ENCODE assay signal across 12 cellular contexts in the genomic region with DNA sequence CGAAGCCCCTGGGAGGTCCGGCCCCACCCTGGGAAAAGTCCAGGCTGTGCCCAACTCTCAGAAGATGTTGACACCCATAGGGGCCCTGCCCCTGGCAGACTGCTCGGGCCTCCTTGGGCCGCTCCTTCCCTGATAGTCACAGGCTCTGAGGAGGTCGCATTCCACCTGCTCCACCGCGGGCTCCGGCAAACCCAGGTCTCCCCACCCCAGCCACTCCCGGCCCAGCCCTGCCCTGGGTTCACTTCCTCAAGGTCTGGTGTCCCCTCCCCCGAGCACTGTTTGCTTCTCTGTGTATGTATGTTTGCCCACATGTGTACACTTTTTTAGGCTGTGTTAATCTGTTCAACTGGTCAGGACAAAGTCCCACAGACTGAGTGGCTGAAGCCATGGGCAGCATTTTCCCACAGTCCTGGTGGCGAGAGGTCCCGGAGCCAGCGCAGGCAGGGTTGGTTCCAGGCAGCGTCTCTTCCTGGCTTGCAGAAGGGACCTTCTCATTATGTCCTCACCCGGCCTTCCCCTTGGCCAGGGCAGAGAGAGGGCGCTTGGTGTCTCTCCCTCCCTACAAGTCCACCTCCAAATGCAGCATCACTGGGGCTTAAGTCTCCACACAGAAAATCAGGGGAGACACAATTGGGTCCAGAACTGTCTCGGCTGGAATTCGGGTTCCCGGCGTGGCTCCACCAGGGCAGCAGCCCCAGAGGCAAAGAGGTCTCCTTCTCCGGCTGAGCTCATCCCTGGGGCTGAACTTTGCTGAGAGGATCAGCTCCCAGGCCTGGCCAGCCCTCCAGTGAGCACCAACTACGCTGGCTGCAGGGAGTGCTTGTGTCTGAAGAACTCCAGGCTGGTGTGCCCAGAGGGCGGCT. TPM values are rescaled to one million over a fixed set of nuclear protein-coding genes. Genes with fewer than 3 reads are reported as not detected.
DNase-seq lines count a peak whose midpoint lies in the region; ATAC-seq, FAIRE-seq and TF ChIP-seq lines count a peak whose summit lies in the region.
"Had no signal": no experiment of that assay in that cellular context is flagged by ENCODE, and none has a peak within 500 bp of the region (broad histone marks: within the 10 kb centered on the region; RNA-seq: fewer than 3 reads in every experiment).

No MANE protein-coding gene starts in this region.

- no peaks in the 10 kb centered on the region for H4K20me1 ChIP-seq in H1 (replicated peaks in 1 of 2; ENCODE audit: control insufficient read depth in 1 of 2, insufficient read depth in 2 of 2, low read length in 2 of 2)

- H3K4me1 Mint-ChIP-seq in CD14-positive monocyte: peaks cover 39% of the 10 kb centered on the region
- peaks cover 16 to 26% of the 10 kb centered on the region in 2 donors for H3K4me1 Mint-ChIP-seq in natural killer cell treated with Interleukin-12 subunit alpha and Interleukin-12 subunit beta and Interleukin-15 and Interleukin-18, amount 100 ng/mL, for 72 hours (ENCODE audit: low read depth in 2 of 2)

- no peak overlapping the region for H2AFZ ChIP-seq in H1 (ENCODE audit: low read length)

- no peak overlapping the region for H2BK12ac ChIP-seq in H1 (ENCODE audit: low read depth, low read length)

- H2BK120ac ChIP-seq in H1 (replicated peaks; ENCODE audit: low read depth, low read length): no peak overlapping the region

- no peak overlapping the region for H2AK5ac ChIP-seq in H1 (ENCODE audit: low read depth, low read length)

- H3K27ac ChIP-seq in H1 (ENCODE audit: low read depth, low read length): no peak overlapping the region

- H3K27me3 ChIP-seq in H1 (replicated peaks in 1 of 4; ENCODE audit: control insufficient read depth in 3 of 4, extremely low read depth in 1 of 4, insufficient read depth in 3 of 4, low read length in 3 of 4): no peaks in the 10 kb centered on the region

- H3K36me3 Mint-ChIP-seq in CD14-positive monocyte: peaks cover 5% of the 10 kb centered on the region in 2 donors
- peaks cover 9% of the 10 kb centered on the region for H3K36me3 Mint-ChIP-seq in natural killer cell treated with Interleukin-12 subunit alpha and Interleukin-12 subunit beta and Interleukin-15 and Interleukin-18, amount 100 ng/mL, for 72 hours

- H3K9me3 ChIP-seq in H1 (ENCODE audit: insufficient read depth in 2 of 2, low read depth in 1 of 2, low read length in 1 of 2): peaks cover 5 to 8% of the 10 kb centered on the region in 2 experiments

- peak overlapping the region; percentile 90 to 97 (median 92) for H3K27ac Mint-ChIP-seq in CD14-positive monocyte
- peak overlapping the region; percentile 28 to 59 for H3K27ac Mint-ChIP-seq in natural killer cell treated with Interleukin-12 subunit alpha and Interleukin-12 subunit beta and Interleukin-15 and Interleukin-18, amount 100 ng/mL, for 72 hours

- no peak overlapping the region for H3K4me2 ChIP-seq in H1 (ENCODE audit: insufficient read depth in 1 of 2, low read depth in 2 of 2, low read length in 2 of 2)

- H4K91ac ChIP-seq in H1 (replicated peaks; ENCODE audit: insufficient read length, low read length): no peak overlapping the region

- H3K79me1 ChIP-seq in H1 (ENCODE audit: low read depth, low read length): no peaks in the 10 kb centered on the region

- no peak overlapping the region for H3K56ac ChIP-seq in H1 (replicated peaks; ENCODE audit: insufficient read length, low read depth, low read length)

- H3K36me3 ChIP-seq in H1 (ENCODE audit: control insufficient read depth in 2 of 4, insufficient read depth in 4 of 4, low read length in 3 of 4): no peaks in the 10 kb centered on the region

- 91% methylated on average over 19 of the region's 23 CpGs; no CpG with 5 or more reads in 1 of the 2 experiments for WGBS in H1 (ENCODE audit: extremely low coverage in 1 of 2, insufficient coverage in 1 of 2, insufficient read length in 1 of 2, insufficient replicate concordance in 2 of 2, low coverage in 1 of 2, low lambda C conversion rate in 2 of 2, missing lambda C conversion rate in 1 of 2), 2 experiments

- H3K79me2 ChIP-seq in H1 (ENCODE audit: control insufficient read depth in 1 of 2, insufficient read depth in 2 of 2, low read length in 2 of 2): no peaks in the 10 kb centered on the region

- H3K9me3 Mint-ChIP-seq in CD14-positive monocyte: peaks cover 7 to 16% (median 13%) of the 10 kb centered on the region in 7 donors
- peaks cover 9% of the 10 kb centered on the region for H3K9me3 Mint-ChIP-seq in natural killer cell treated with Interleukin-12 subunit alpha and Interleukin-12 subunit beta and Interleukin-15 and Interleukin-18, amount 100 ng/mL, for 72 hours

- H3K4me3 ChIP-seq in H1 (ENCODE audit: extremely low read depth in 1 of 4, insufficient read depth in 2 of 4, low read depth in 3 of 4, low read length in 4 of 4): no peak overlapping the region

- no peak overlapping the region for H2BK15ac ChIP-seq in H1 (ENCODE audit: low read length)

- no peak overlapping the region for H3K18ac ChIP-seq in H1 (ENCODE audit: extremely low read depth, low read length)

- H3K27me3 Mint-ChIP-seq in CD14-positive monocyte (ENCODE audit: low read depth in 3 of 3): peaks cover 1 to 14% (median 6%) of the 10 kb centered on the region in 3 donors
- H3K27me3 Mint-ChIP-seq in natural killer cell treated with Interleukin-12 subunit alpha and Interleukin-12 subunit beta and Interleukin-15 and Interleukin-18, amount 100 ng/mL, for 72 hours: no peaks in the 10 kb centered on the region

- H4K8ac ChIP-seq in H1 (ENCODE audit: extremely low read depth, insufficient read depth, low read length): peak overlapping the region; percentile 57; the same call in 1 of the 2 replicates

- H3K4me1 ChIP-seq in H1 (replicated peaks in 1 of 4; ENCODE audit: control insufficient read depth in 3 of 4, insufficient read depth in 4 of 4, low read length in 3 of 4): peaks cover 0 to 4% (median 1%) of the 10 kb centered on the region in 4 experiments; a peak in 2 of 7 replicates

- H4K5ac ChIP-seq in H1 (ENCODE audit: insufficient read length, low read depth, low read length): no peak overlapping the region

- no peak for TF ChIP-seq POLR2A in H1 (IDR thresholded peaks at IDR 0.05; ENCODE audit: control extremely low read depth in 1 of 2, low read depth in 2 of 2, low read length in 2 of 2)

- FAIRE-seq in H1 (lab: Jason Lieb, UNC): no peak
- FAIRE-seq: D721Med had no signal

- intact Hi-C loops in CD14-positive monocyte (cut with micrococcal nuclease): no loop called here

- no peak overlapping the region for H2BK20ac ChIP-seq in H1 (ENCODE audit: low read length)

- ATAC-seq in GM21825 (IDR thresholded peaks at IDR 0.05; ENCODE audit: unreplicated experiment) (peak; percentile 4), GM21619 (IDR thresholded peaks at IDR 0.05; ENCODE audit: unreplicated experiment) (no peak), HG02642 (IDR thresholded peaks at IDR 0.05; ENCODE audit: poor library complexity, unreplicated experiment) (no peak)
- no peak for ATAC-seq in natural killer cell treated with Interleukin-12 subunit alpha and Interleukin-12 subunit beta and Interleukin-15 and Interleukin-18, amount 100 ng/mL, for 72 hours

- H3K23ac ChIP-seq in H1 (ENCODE audit: insufficient read length): no peak overlapping the region

- no peak for TF ChIP-seq EP300 in H1 (IDR thresholded peaks at IDR 0.05; ENCODE audit: borderline replicate concordance in 1 of 2, low read depth in 2 of 2, low read length in 2 of 2)

- H3K4me3 Mint-ChIP-seq in CD14-positive monocyte: peak overlapping the region; percentile 39 to 80
- no peak overlapping the region for H3K4me3 Mint-ChIP-seq in natural killer cell treated with Interleukin-12 subunit alpha and Interleukin-12 subunit beta and Interleukin-15 and Interleukin-18, amount 100 ng/mL, for 72 hours

- no peak for TF ChIP-seq RAD21 in H1 (IDR thresholded peaks at IDR 0.05 in 1 of 2, conservative IDR thresholded peaks at IDR 0.05 in 1 of 2; ENCODE audit: low read depth in 2 of 2, low read length in 2 of 2)

- DNase-seq in CD14-positive monocyte (ENCODE audit: low spot score): no peak
- no peak for DNase-seq in H1 (ENCODE audit: low read depth in 1 of 2, low spot score in 2 of 2)
- peak; percentile 56 for DNase-seq in natural killer cell treated with Interleukin-12 subunit alpha and Interleukin-12 subunit beta and Interleukin-15 and Interleukin-18, amount 100 ng/mL, for 72 hours (ENCODE audit: low spot score)
- DNase-seq in middle frontal gyrus (ENCODE audit: extremely low spot score, low spot score): no peak
- DNase-seq in NCI-H187 treated with DMSO at 0.1 percent for 48 hours (lab: John Stamatoyannopoulos, UW): no peak
- DNase-seq: mesendoderm, NCI-H510A treated with DMSO at 0.1 percent for 48 hours, T-helper 9 cell had no signal

- H3K4ac ChIP-seq in H1 (replicated peaks; ENCODE audit: insufficient read length, low read depth, low read length): no peak overlapping the region

- no peak overlapping the region for H3K14ac ChIP-seq in H1 (ENCODE audit: insufficient read length)

- H3K23me2 ChIP-seq in H1 (ENCODE audit: low read depth, low read length): no peaks in the 10 kb centered on the region

- POLR2A ChIA-PET in H1 (lab: Charles Lee; ENCODE audit: partially characterized antibody): no interaction called here

- H3K9ac ChIP-seq in H1 (replicated peaks in 1 of 4; ENCODE audit: extremely low read depth in 1 of 4, low read depth in 3 of 4, low read length in 3 of 4): no peak overlapping the region

- H2BK5ac ChIP-seq in H1 (ENCODE audit: low read depth, low read length): no peak overlapping the region

- TF ChIP-seq CTCF in CD14-positive monocyte (IDR thresholded peaks at IDR 0.05) (no peak), H1 (IDR thresholded peaks at IDR 0.05; ENCODE audit: control extremely low read depth in 1 of 3, insufficient read depth in 1 of 3, low read depth in 1 of 3, low read length in 3 of 3) (no peak)

- CTCF ChIA-PET in H1 (lab: Charles Lee; ENCODE audit: partially characterized antibody): interaction anchor here (0.7 kb wide), 1 partner anchor 14 kb away, joined by 3 read pairs; no protein-coding TSS in a partner anchor

RNA-seq across cellular contexts. Expression of a gene that starts 10.5 kb away (rescaled TPM):
- polyA plus RNA-seq in CD14-positive monocyte (1 to 10 TPM; 3.6 to 6.0 TPM), H1 (2011; rRNA removed) (35.3 and 54.6 TPM in 2 replicates)
- total RNA-seq in H1 (2021; fragmentation: NEBNext Ultra II Directional; extraction: Animal tissue kit (Norgen Biotek cat#: 25700)): 44.4 and 46.0 TPM in 2 replicates
- 39.9 TPM for polyA plus RNA-seq in H1 (2011; cell fraction: cytosol; rRNA removed)
- 87.5 TPM for polyA plus RNA-seq in H1 (2011; cell fraction: nucleus; rRNA removed)
- 35.5 to 45.3 TPM (median 42.8 TPM) in 4 replicates for polyA plus RNA-seq in H1 (2012, experiment 1 of 2)
- polyA plus RNA-seq in H1 (2012, experiment 2 of 2): 46.9 TPM
- polyA plus RNA-seq in H1 (2013, experiment 1 of 2): 27.5 TPM
- 26.7 TPM for polyA plus RNA-seq in H1 (2013, experiment 2 of 2)
- polyA minus RNA-seq in H1 (2011; rRNA and poly(A)+ RNA removed): 15.9 and 21.5 TPM in 2 replicates
- 18.1 TPM for polyA minus RNA-seq in H1 (2011; cell fraction: cytosol; rRNA and poly(A)+ RNA removed)
- polyA minus RNA-seq in H1 (2011; cell fraction: nucleus; rRNA and poly(A)+ RNA removed): 16.7 TPM
- 10 to 100 TPM in 1 of 2 donors, 1 to 10 TPM in 1; 9.1 to 18.5 TPM for total RNA-seq in natural killer cell treated with Interleukin-12 subunit alpha and Interleukin-12 subunit beta and Interleukin-15 and Interleukin-18, amount 100 ng/mL, for 72 hours

RNA-seq across cellular contexts. Expression of a gene that starts 19.9 kb away (rescaled TPM):
- polyA plus RNA-seq in CD14-positive monocyte (10 to 100 TPM; 62.1 to 64.4 TPM), H1 (2011; rRNA removed) (0.13 and 0.36 TPM in 2 replicates)
- total RNA-seq in H1 (2021; fragmentation: NEBNext Ultra II Directional; extraction: Animal tissue kit (Norgen Biotek cat#: 25700)): 0.50 and 0.65 TPM in 2 replicates
- 0.43 TPM for polyA plus RNA-seq in H1 (2011; cell fraction: cytosol; rRNA removed)
- polyA plus RNA-seq in H1 (2011; cell fraction: nucleus; rRNA removed): 1.1 TPM
- polyA plus RNA-seq in H1 (2012, experiment 1 of 2): 0.17 to 0.35 TPM (median 0.24 TPM) in 3 of 4 replicates, not detected in the other
- not detected for polyA plus RNA-seq in H1 (2012, experiment 2 of 2)
- polyA plus RNA-seq in H1 (2013, experiment 1 of 2): 0.08 TPM
- polyA plus RNA-seq in H1 (2013, experiment 2 of 2): 0.09 TPM
- polyA minus RNA-seq in H1 (2011; rRNA and poly(A)+ RNA removed): 0.22 and 0.32 TPM in 2 replicates
- not detected for polyA minus RNA-seq in H1 (2011; cell fraction: cytosol; rRNA and poly(A)+ RNA removed)
- polyA minus RNA-seq in H1 (2011; cell fraction: nucleus; rRNA and poly(A)+ RNA removed): 1.5 TPM
- total RNA-seq in natural killer cell treated with Interleukin-12 subunit alpha and Interleukin-12 subunit beta and Interleukin-15 and Interleukin-18, amount 100 ng/mL, for 72 hours: 100 to 1,000 TPM in 1 of 2 donors, 10 to 100 TPM in 1; 93.2 to 118 TPM

RNA-seq across cellular contexts. Expression of a gene that starts 46.0 kb away (rescaled TPM):
- polyA plus RNA-seq in CD14-positive monocyte (not detected), H1 (2011; rRNA removed) (0.08 TPM in 1 of 2 replicates, not detected in the other)
- total RNA-seq in H1 (2021; fragmentation: NEBNext Ultra II Directional; extraction: Animal tissue kit (Norgen Biotek cat#: 25700)): 0.22 and 0.25 TPM in 2 replicates
- 0.05 TPM for polyA plus RNA-seq in H1 (2011; cell fraction: cytosol; rRNA removed)
- 0.17 TPM for polyA plus RNA-seq in H1 (2011; cell fraction: nucleus; rRNA removed)
- 0.13 to 0.29 TPM in 2 of 4 replicates, not detected in the others for polyA plus RNA-seq in H1 (2012, experiment 1 of 2)
- 0.13 TPM for polyA plus RNA-seq in H1 (2012, experiment 2 of 2)
- polyA plus RNA-seq in H1 (2013, experiment 1 of 2): 0.04 TPM
- polyA plus RNA-seq in H1 (2013, experiment 2 of 2): 0.04 TPM
- polyA minus RNA-seq in H1 (2011; rRNA and poly(A)+ RNA removed): 0.28 TPM in 1 of 2 replicates, not detected in the other
- polyA minus RNA-seq in H1 (2011; cell fraction: cytosol; rRNA and poly(A)+ RNA removed): not detected
- not detected for polyA minus RNA-seq in H1 (2011; cell fraction: nucleus; rRNA and poly(A)+ RNA removed)
- not detected for total RNA-seq in natural killer cell treated with Interleukin-12 subunit alpha and Interleukin-12 subunit beta and Interleukin-15 and Interleukin-18, amount 100 ng/mL, for 72 hours

RNA-seq across cellular contexts. Expression of a gene that starts 49.6 kb away (rescaled TPM):
- polyA plus RNA-seq in CD14-positive monocyte (10 to 100 TPM; 11.9 to 13.7 TPM), H1 (2011; rRNA removed) (20.1 and 24.4 TPM in 2 replicates)
- total RNA-seq in H1 (2021; fragmentation: NEBNext Ultra II Directional; extraction: Animal tissue kit (Norgen Biotek cat#: 25700)): 29.7 and 35.4 TPM in 2 replicates
- 24.0 TPM for polyA plus RNA-seq in H1 (2011; cell fraction: cytosol; rRNA removed)
- 110 TPM for polyA plus RNA-seq in H1 (2011; cell fraction: nucleus; rRNA removed)
- polyA plus RNA-seq in H1 (2012, experiment 1 of 2): 20.2 to 27.0 TPM (median 21.6 TPM) in 4 replicates
- polyA plus RNA-seq in H1 (2012, experiment 2 of 2): 14.8 TPM
- polyA plus RNA-seq in H1 (2013, experiment 1 of 2): 12.0 TPM
- polyA plus RNA-seq in H1 (2013, experiment 2 of 2): 11.1 TPM
- 24.4 and 25.4 TPM in 2 replicates for polyA minus RNA-seq in H1 (2011; rRNA and poly(A)+ RNA removed)
- polyA minus RNA-seq in H1 (2011; cell fraction: cytosol; rRNA and poly(A)+ RNA removed): 24.7 TPM
- polyA minus RNA-seq in H1 (2011; cell fraction: nucleus; rRNA and poly(A)+ RNA removed): 116 TPM
- 10 to 100 TPM; 37.7 to 70.5 TPM for total RNA-seq in natural killer cell treated with Interleukin-12 subunit alpha and Interleukin-12 subunit beta and Interleukin-15 and Interleukin-18, amount 100 ng/mL, for 72 hours

RNA-seq across cellular contexts. Expression of a gene that starts 56.8 kb away (rescaled TPM):
- polyA plus RNA-seq in CD14-positive monocyte (1 to 10 TPM; 1.1 to 4.4 TPM), H1 (2011; rRNA removed) (1.7 and 4.0 TPM in 2 replicates)
- 0.91 TPM in 1 of 2 replicates, not detected in the other for total RNA-seq in H1 (2021; fragmentation: NEBNext Ultra II Directional; extraction: Animal tissue kit (Norgen Biotek cat#: 25700))
- polyA plus RNA-seq in H1 (2011; cell fraction: cytosol; rRNA removed): 2.4 TPM
- 9.8 TPM for polyA plus RNA-seq in H1 (2011; cell fraction: nucleus; rRNA removed)
- polyA plus RNA-seq in H1 (2012, experiment 1 of 2): 0.18 to 1.4 TPM (median 1.2 TPM) in 4 replicates
- polyA plus RNA-seq in H1 (2012, experiment 2 of 2): 1.3 TPM
- 1.2 TPM for polyA plus RNA-seq in H1 (2013, experiment 1 of 2)
- polyA plus RNA-seq in H1 (2013, experiment 2 of 2): 1.0 TPM
- 0.47 and 0.54 TPM in 2 replicates for polyA minus RNA-seq in H1 (2011; rRNA and poly(A)+ RNA removed)
- polyA minus RNA-seq in H1 (2011; cell fraction: cytosol; rRNA and poly(A)+ RNA removed): not detected
- 0.70 TPM for polyA minus RNA-seq in H1 (2011; cell fraction: nucleus; rRNA and poly(A)+ RNA removed)
- under 1 TPM in 1 of 2 donors, not detected in 1; 0.81 TPM for total RNA-seq in natural killer cell treated with Interleukin-12 subunit alpha and Interleukin-12 subunit beta and Interleukin-15 and Interleukin-18, amount 100 ng/mL, for 72 hours

Comparison
In these comparisons a context has a peak if more than half of its experiments do, and no peak if none do; other contexts are left out.
1. RNA of a gene that starts 19.9 kb away (total RNA-seq): 93.2 to 118 TPM in natural killer cell treated with Interleukin-12 subunit alpha and Interleukin-12 subunit beta and Interleukin-15 and Interleukin-18, amount 100 ng/mL, for 72 hours; 0.50 to 0.65 TPM in H1; every median in the first group is over 10 times any median in the second.